Comparison of ENCODE assay signal across 1 cellular context in the genomic region with DNA sequence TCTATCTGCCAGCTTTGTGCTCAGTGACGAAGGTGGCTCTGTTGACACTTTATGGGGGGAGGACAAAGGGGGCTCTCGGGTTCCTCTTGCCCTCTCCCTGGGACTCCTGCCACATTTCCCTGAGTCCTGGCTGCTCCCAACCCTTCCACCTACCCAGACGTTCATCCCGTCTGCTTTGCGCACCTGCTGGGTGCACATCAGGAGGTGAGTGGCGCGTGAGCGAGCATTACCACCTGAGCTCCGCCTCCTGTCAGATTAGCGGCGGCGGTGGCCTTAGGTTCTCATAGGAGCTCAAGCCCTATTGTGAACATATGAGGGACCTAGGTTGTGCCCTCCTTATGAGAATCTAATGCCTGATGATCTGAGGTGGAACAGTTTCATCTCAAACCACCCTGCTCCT.
TF ChIP-seq lines count a peak whose summit lies in the region.

No MANE protein-coding gene starts in this region.

TF ChIP-seq in GM23338, 12 proteins besides CTCF, POLR2A, EP300 and RAD21 (continued from another document):
- TF ChIP-seq, protein P1, sequence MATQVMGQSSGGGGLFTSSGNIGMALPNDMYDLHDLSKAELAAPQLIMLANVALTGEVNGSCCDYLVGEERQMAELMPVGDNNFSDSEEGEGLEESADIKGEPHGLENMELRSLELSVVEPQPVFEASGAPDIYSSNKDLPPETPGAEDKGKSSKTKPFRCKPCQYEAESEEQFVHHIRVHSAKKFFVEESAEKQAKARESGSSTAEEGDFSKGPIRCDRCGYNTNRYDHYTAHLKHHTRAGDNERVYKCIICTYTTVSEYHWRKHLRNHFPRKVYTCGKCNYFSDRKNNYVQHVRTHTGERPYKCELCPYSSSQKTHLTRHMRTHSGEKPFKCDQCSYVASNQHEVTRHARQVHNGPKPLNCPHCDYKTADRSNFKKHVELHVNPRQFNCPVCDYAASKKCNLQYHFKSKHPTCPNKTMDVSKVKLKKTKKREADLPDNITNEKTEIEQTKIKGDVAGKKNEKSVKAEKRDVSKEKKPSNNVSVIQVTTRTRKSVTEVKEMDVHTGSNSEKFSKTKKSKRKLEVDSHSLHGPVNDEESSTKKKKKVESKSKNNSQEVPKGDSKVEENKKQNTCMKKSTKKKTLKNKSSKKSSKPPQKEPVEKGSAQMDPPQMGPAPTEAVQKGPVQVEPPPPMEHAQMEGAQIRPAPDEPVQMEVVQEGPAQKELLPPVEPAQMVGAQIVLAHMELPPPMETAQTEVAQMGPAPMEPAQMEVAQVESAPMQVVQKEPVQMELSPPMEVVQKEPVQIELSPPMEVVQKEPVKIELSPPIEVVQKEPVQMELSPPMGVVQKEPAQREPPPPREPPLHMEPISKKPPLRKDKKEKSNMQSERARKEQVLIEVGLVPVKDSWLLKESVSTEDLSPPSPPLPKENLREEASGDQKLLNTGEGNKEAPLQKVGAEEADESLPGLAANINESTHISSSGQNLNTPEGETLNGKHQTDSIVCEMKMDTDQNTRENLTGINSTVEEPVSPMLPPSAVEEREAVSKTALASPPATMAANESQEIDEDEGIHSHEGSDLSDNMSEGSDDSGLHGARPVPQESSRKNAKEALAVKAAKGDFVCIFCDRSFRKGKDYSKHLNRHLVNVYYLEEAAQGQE (IDR thresholded peaks at IDR 0.05; ENCODE audit: unreplicated experiment): no peak
- no peak for TF ChIP-seq EZH2phosphoT487 (IDR thresholded peaks at IDR 0.05; ENCODE audit: unreplicated experiment)
